6 cellular contexts compared by ENCODE assay signal in the genomic region with DNA sequence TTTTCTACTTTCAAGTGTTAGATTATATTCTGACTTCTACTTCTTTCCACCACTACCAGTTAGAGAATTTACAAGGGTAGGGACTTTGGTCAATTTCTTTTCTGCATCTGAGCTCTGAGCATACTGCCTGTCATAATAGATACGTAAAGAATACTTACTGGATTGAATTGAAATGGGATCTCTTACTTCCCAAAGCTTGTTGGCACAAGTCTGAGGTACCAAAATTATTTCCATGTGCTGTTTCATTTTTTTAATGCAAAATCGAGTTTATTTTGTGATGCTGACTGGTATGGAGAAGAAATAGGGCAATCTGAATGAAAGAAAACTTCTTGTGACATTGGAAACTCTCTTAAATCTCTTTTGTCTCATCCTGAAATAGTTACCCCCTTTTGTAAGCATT.
"Had no signal": no experiment of that assay in that cellular context is flagged by ENCODE, and none has a peak within 500 bp of the region (broad histone marks: within the 10 kb centered on the region; RNA-seq: fewer than 3 reads in every experiment).

No MANE protein-coding gene starts in this region.

- H2AFZ ChIP-seq: GM23248 had no signal

- H3K4me3 ChIP-seq: GM23248 had no signal

- H3K27ac ChIP-seq: GM23248, HL-60 had no signal

- H3K9ac ChIP-seq: GM23248 had no signal

- FAIRE-seq: HepG2 had no signal

- DNase-seq: GM23248, GOT3, H9, HCEC 1CT had no signal

- ATAC-seq: HepG2 had no signal
